In the genomic region with DNA sequence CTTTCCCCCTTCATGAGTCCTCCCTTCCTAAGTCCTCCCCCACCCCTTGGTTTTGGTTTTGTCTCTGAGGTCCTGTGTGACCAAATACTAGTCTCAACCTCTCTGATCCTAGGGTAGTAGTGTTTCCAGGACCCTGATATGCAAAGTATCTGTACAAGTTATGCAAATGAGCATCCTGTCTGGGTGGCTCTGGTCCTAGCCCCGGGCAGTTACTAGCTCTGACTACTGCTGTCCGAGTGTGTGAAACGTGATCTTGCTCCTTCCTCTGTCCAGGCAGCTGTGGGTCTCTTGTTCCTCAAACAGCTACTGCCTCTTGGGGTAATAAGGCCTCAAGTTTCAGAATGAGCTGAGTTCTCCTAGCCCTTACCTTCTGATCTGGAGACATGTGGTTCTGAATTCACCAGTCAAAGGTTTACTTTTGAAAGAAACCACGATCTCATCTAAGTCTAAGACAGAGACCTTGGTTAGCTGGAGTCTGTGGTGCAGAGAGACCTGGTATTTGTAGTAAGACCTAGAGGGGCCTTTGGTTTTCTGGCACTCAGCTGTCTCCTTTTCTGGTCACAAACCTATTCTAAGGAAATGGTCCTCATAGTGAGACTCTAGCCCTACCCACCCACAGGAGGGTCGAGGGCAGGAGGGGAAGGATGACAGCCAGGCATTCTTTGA, we compare ENCODE assay signal across 9 cellular contexts. TPM values are rescaled to one million over a fixed set of nuclear protein-coding genes. Genes with fewer than 3 reads are reported as not detected.
DNase-seq lines count a peak whose midpoint lies in the region; ATAC-seq and TF ChIP-seq lines count a peak whose summit lies in the region.
"Had no signal": no experiment of that assay in that cellular context is flagged by ENCODE, and none has a peak within 500 bp of the region (broad histone marks: within the 10 kb centered on the region; RNA-seq: fewer than 3 reads in every experiment).

No MANE protein-coding gene starts in this region.

- no peak for DNase-seq in activated T-cell treated with anti-CD3 and anti-CD28 coated beads, Interleukin-2, amount 50 U/mL, for 4 hours
- no peak for DNase-seq in activated T-cell treated with anti-CD3 and anti-CD28 coated beads, Interleukin-2, amount 50 U/mL, for 1 hour
- DNase-seq in NCI-H69 (lab: John Stamatoyannopoulos, UW) (peak; percentile 13), fibroblast of villous mesenchyme (ENCODE audit: low read depth) (peak; percentile 30), SHP77 treated with DMSO at 0.1 percent for 48 hours (lab: John Stamatoyannopoulos, UW) (no peak), left ventricle myocardium inferior (no peak), NCI-H748 (lab: John Stamatoyannopoulos, UW; ENCODE audit: unreplicated experiment) (no peak)

- no peak overlapping the region for H3K4me3 Mint-ChIP-seq in activated T-cell treated with anti-CD3 and anti-CD28 coated beads, Interleukin-2, amount 50 U/mL, for 4 hours

- H3K4me1 Mint-ChIP-seq in activated T-cell treated with anti-CD3 and anti-CD28 coated beads, Interleukin-2, amount 50 U/mL, for 4 hours (ENCODE audit: low read depth) = peaks cover 81% of the 10 kb centered on the region

- no peaks in the 10 kb centered on the region for H3K27me3 ChIP-seq in left ventricle myocardium inferior (ENCODE audit: low read depth)

- peak; percentile 76 to 78 for ATAC-seq in activated T-cell treated with anti-CD3 and anti-CD28 coated beads, Interleukin-2, amount 50 U/mL, for 4 hours
- peak; percentile 78 for ATAC-seq in HG02642 (IDR thresholded peaks at IDR 0.05; ENCODE audit: poor library complexity, unreplicated experiment)

- no peak for TF ChIP-seq CTCF in fibroblast of villous mesenchyme (IDR thresholded peaks at IDR 0.05; ENCODE audit: insufficient read depth, low read depth, low read length)
- no peak for TF ChIP-seq CTCF in left ventricle myocardium inferior (IDR thresholded peaks at IDR 0.05; ENCODE audit: borderline replicate concordance)

- intact Hi-C loops in left ventricle myocardium inferior (cut with micrococcal nuclease) = loop anchor here (10.0 kb wide), 1 partner anchor 175 kb away; no protein-coding TSS in a partner anchor

- no peak overlapping the region for H3K27ac ChIP-seq in left ventricle myocardium inferior (replicated peaks)
- H3K27ac ChIP-seq: C4-2B had no signal

- H3K9me3 Mint-ChIP-seq in activated T-cell treated with anti-CD3 and anti-CD28 coated beads, Interleukin-2, amount 50 U/mL, for 4 hours = no peaks in the 10 kb centered on the region

- H3K4me3 ChIP-seq in fibroblast of villous mesenchyme (ENCODE audit: low read depth, low read length) (no peak overlapping the region), left ventricle myocardium inferior (no peak overlapping the region)

- H3K27me3 Mint-ChIP-seq in activated T-cell treated with anti-CD3 and anti-CD28 coated beads, Interleukin-2, amount 50 U/mL, for 4 hours (ENCODE audit: low read depth) = no peaks in the 10 kb centered on the region

- H3K4me1 ChIP-seq in left ventricle myocardium inferior = peaks cover 51% of the 10 kb centered on the region

- peaks cover 5% of the 10 kb centered on the region for H3K36me3 Mint-ChIP-seq in activated T-cell treated with anti-CD3 and anti-CD28 coated beads, Interleukin-2, amount 50 U/mL, for 4 hours (ENCODE audit: insufficient read depth)

- no peaks in the 10 kb centered on the region for H3K9me3 ChIP-seq in left ventricle myocardium inferior (replicated peaks)

- peaks cover 12% of the 10 kb centered on the region for H3K36me3 ChIP-seq in left ventricle myocardium inferior

RNA-seq across cellular contexts. Expression of a gene that starts 31.0 kb away (rescaled TPM):
- total RNA-seq in activated T-cell treated with anti-CD3 and anti-CD28 coated beads, Interleukin-2, amount 50 U/mL, for 4 hours = under 1 TPM in 1 of 3 donors, not detected in 2; 0.19 TPM
- total RNA-seq in fibroblast of villous mesenchyme (0.97 and 1.7 TPM in 2 replicates), left ventricle myocardium inferior (not detected)

RNA-seq across cellular contexts. Expression of a gene that starts 32.8 kb away (rescaled TPM):
- 100 to 1,000 TPM in 1 of 3 donors, 10 to 100 TPM in 2; 38.4 to 111 (median 54.1) TPM for total RNA-seq in activated T-cell treated with anti-CD3 and anti-CD28 coated beads, Interleukin-2, amount 50 U/mL, for 4 hours
- total RNA-seq in fibroblast of villous mesenchyme (under 0.01 TPM in 1 of 2 replicates, not detected in the other), left ventricle myocardium inferior (0.38 TPM)

RNA-seq across cellular contexts. Expression of a gene that starts 54.8 kb away (rescaled TPM):
- 100 to 1,000 TPM in 2 of 3 donors, 10 to 100 TPM in 1; 98.2 to 136 (median 135) TPM for total RNA-seq in activated T-cell treated with anti-CD3 and anti-CD28 coated beads, Interleukin-2, amount 50 U/mL, for 4 hours
- total RNA-seq in fibroblast of villous mesenchyme (45.3 and 46.4 TPM in 2 replicates), left ventricle myocardium inferior (215 TPM)

Comparison
In these comparisons a context has a peak if more than half of its experiments do, and no peak if none do; other contexts are left out.
1. DNase-seq: peak in NCI-H69 (single experiment) and fibroblast of villous mesenchyme (single experiment); none in activated T-cell treated with anti-CD3 and anti-CD28 coated beads, Interleukin-2, amount 50 U/mL, for 4 hours (single experiment), activated T-cell treated with anti-CD3 and anti-CD28 coated beads, Interleukin-2, amount 50 U/mL, for 1 hour (single experiment), SHP77 treated with DMSO at 0.1 percent for 48 hours (single experiment), left ventricle myocardium inferior (single experiment) and NCI-H748 (single experiment).
2. RNA of a gene that starts 32.8 kb away (total RNA-seq): 38.4 to 111 TPM in activated T-cell treated with anti-CD3 and anti-CD28 coated beads, Interleukin-2, amount 50 U/mL, for 4 hours; 0.38 TPM in left ventricle myocardium inferior (single experiment) and under 0.01 TPM in fibroblast of villous mesenchyme; every median in the first group is over 10 times any median in the second.